Comparison of ENCODE assay signal across 9 cellular contexts in the genomic region with DNA sequence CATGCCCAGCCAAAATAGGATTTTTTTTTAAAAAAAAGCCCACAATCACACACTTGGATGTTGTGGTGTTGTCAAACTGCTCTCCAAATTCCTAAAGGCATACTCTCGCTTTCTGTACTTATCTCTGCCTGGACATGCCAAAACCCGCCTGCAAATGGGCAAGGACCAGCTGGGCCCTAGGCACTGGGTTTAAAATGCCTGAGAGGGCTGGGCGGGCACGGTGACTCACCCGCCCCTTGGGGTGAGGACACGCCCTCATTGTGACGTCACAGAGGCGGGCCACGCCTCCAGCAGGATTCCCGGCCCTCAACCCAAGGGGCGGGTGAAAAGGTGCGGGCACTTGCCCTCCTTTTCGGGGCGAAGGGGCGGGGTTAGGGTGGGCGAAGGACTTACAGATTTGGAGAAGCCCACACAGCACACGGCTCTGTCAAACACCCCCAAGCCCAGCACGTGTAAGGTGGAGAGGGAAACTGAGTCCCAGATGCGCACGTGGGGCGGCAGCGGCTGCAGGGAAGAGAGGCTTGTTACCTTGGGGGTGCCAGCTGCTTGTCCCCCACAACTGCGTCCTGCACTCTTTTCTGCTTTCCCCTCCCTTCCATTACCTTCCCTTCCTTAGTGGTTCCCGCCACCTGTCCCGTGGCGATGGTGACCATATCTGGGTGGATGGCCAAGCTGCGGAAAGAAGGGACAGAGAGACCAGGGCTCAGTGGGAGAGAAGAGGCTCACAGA. TPM values are rescaled to one million over a fixed set of nuclear protein-coding genes. Genes with fewer than 3 reads are reported as not detected.
DNase-seq lines count a peak whose midpoint lies in the region; ATAC-seq, FAIRE-seq and TF ChIP-seq lines count a peak whose summit lies in the region.
"Had no signal": no experiment of that assay in that cellular context is flagged by ENCODE, and none has a peak within 500 bp of the region (broad histone marks: within the 10 kb centered on the region; RNA-seq: fewer than 3 reads in every experiment).

No MANE protein-coding gene starts in this region.

- H3K9me3 ChIP-seq in H1 (ENCODE audit: insufficient read depth in 2 of 2, low read depth in 1 of 2, low read length in 1 of 2): no peaks in the 10 kb centered on the region

- H2BK120ac ChIP-seq in H1 (replicated peaks; ENCODE audit: low read depth, low read length): no peak overlapping the region

- peak overlapping the region; percentile 89 for H3K18ac ChIP-seq in H1 (ENCODE audit: extremely low read depth, low read length)

- H3K23me2 ChIP-seq in H1 (ENCODE audit: low read depth, low read length): peaks cover 4% of the 10 kb centered on the region; the same call in 1 of the 2 replicates

- H3K4ac ChIP-seq in H1 (replicated peaks; ENCODE audit: insufficient read length, low read depth, low read length): peak overlapping the region; percentile 3

- ATAC-seq in HG03108 (IDR thresholded peaks at IDR 0.05; ENCODE audit: unreplicated experiment): no peak
- ATAC-seq in GM19395 (IDR thresholded peaks at IDR 0.05; ENCODE audit: unreplicated experiment): no peak

- H3K4me1 Mint-ChIP-seq in type B pancreatic cell (ENCODE audit: unreplicated experiment): peaks cover 4% of the 10 kb centered on the region

- peak overlapping the region; percentile 85 for H2BK5ac ChIP-seq in H1 (ENCODE audit: low read depth, low read length)

- no peak overlapping the region for H4K5ac ChIP-seq in H1 (ENCODE audit: insufficient read length, low read depth, low read length)

- H3K14ac ChIP-seq in H1 (ENCODE audit: insufficient read length): no peak overlapping the region

- WGBS in H1 (ENCODE audit: extremely low coverage in 1 of 2, insufficient coverage in 1 of 2, insufficient read length in 1 of 2, insufficient replicate concordance in 2 of 2, low coverage in 1 of 2, low lambda C conversion rate in 2 of 2, missing lambda C conversion rate in 1 of 2), 2 experiments: 20% methylated on average over 26 of the region's 27 CpGs; no CpG with 5 or more reads in 1 of the 2 experiments

- H3K9ac ChIP-seq in H1 (replicated peaks in 1 of 4; ENCODE audit: extremely low read depth in 1 of 4, low read depth in 3 of 4, low read length in 3 of 4): peak overlapping the region in 1 of 4 experiments; percentile 29; a peak in 2 of 7 replicates
- H3K9ac ChIP-seq: KMS-11 had no signal

- peak overlapping the region; percentile 97; the same call in 1 of the 2 replicates for H2BK15ac ChIP-seq in H1 (ENCODE audit: low read length)

- POLR2A ChIA-PET in H1 (lab: Charles Lee; ENCODE audit: partially characterized antibody): interaction anchor here (0.6 to 10.3 kb wide), 6 partner anchors 9 to 29 kb away, joined by 3 to 119 read pairs (median 4); no protein-coding TSS in a partner anchor

- peak overlapping the region; percentile 7 for H4K8ac ChIP-seq in H1 (ENCODE audit: extremely low read depth, insufficient read depth, low read length)

- peak overlapping the region; percentile 60 to 77 for H3K4me2 ChIP-seq in H1 (ENCODE audit: insufficient read depth in 1 of 2, low read depth in 2 of 2, low read length in 2 of 2)
- H3K4me2 ChIP-seq: KMS-11 had no signal

- H2BK12ac ChIP-seq in H1 (ENCODE audit: low read depth, low read length): peak overlapping the region; percentile 94; the same call in 1 of the 2 replicates

- peak; percentile 81 for FAIRE-seq in H1 (lab: Jason Lieb, UNC)

- H3K27me3 Mint-ChIP-seq in type B pancreatic cell: no peaks in the 10 kb centered on the region

- H3K56ac ChIP-seq in H1 (replicated peaks; ENCODE audit: insufficient read length, low read depth, low read length): no peak overlapping the region

- no peak for TF ChIP-seq RAD21 in H1 (IDR thresholded peaks at IDR 0.05 in 1 of 2, conservative IDR thresholded peaks at IDR 0.05 in 1 of 2; ENCODE audit: low read depth in 2 of 2, low read length in 2 of 2)

- H3K4me3 ChIP-seq in H1 (ENCODE audit: extremely low read depth in 1 of 4, insufficient read depth in 2 of 4, low read depth in 3 of 4, low read length in 4 of 4): peak overlapping the region; percentile 22 to 50 (median 36); a peak in 7 of 8 replicates

- H3K4me1 ChIP-seq in H1 (replicated peaks in 1 of 4; ENCODE audit: control insufficient read depth in 3 of 4, insufficient read depth in 4 of 4, low read length in 3 of 4): peaks cover 0 to 8% (median 7%) of the 10 kb centered on the region in 4 experiments; a peak in 5 of 7 replicates

- H3K79me2 ChIP-seq in H1 (ENCODE audit: control insufficient read depth in 1 of 2, insufficient read depth in 2 of 2, low read length in 2 of 2): no peaks in the 10 kb centered on the region

- H3K36me3 Mint-ChIP-seq in type B pancreatic cell: peaks cover 4% of the 10 kb centered on the region

- TF ChIP-seq CTCF in H1 (IDR thresholded peaks at IDR 0.05; ENCODE audit: control extremely low read depth in 1 of 3, insufficient read depth in 1 of 3, low read depth in 1 of 3, low read length in 3 of 3) (no peak), type B pancreatic cell (conservative IDR thresholded peaks at IDR 0.05) (no peak)

- H4K91ac ChIP-seq in H1 (replicated peaks; ENCODE audit: insufficient read length, low read length): peak overlapping the region; percentile 6

- H3K9me3 Mint-ChIP-seq in type B pancreatic cell: no peaks in the 10 kb centered on the region

- DNase-seq in DMS79 treated with DMSO at 0.1 percent for 48 hours (lab: John Stamatoyannopoulos, UW): peak; percentile 63
- DNase-seq in NCI-H1105 treated with DMSO at 0.1 percent for 48 hours (lab: John Stamatoyannopoulos, UW): peak; percentile 87
- DNase-seq in activated CD4-positive, alpha-beta T cell treated with anti-CD3 and anti-CD28 coated beads for 4 hours: peak; percentile 33 to 51
- peak in 1 of 2 experiments; percentile 99 for DNase-seq in H1 (ENCODE audit: low read depth in 1 of 2, low spot score in 2 of 2)
- peak; percentile 23 for DNase-seq in medulla oblongata (ENCODE audit: extremely low spot score)
- DNase-seq in type B pancreatic cell (ENCODE audit: extremely low spot score, unreplicated experiment): peak; percentile 83

- no peak overlapping the region for H2BK20ac ChIP-seq in H1 (ENCODE audit: low read length)

- 0 out of 2 replicates have a peak overlapping the region, but pooled peaks have one; percentile 24 for H2AK5ac ChIP-seq in H1 (ENCODE audit: low read depth, low read length)

- H2AFZ ChIP-seq in H1 (ENCODE audit: low read length): peak overlapping the region; percentile 48; the same call in 1 of the 2 replicates

- H3K27ac Mint-ChIP-seq in type B pancreatic cell: peak overlapping the region; percentile 91

- CTCF ChIA-PET in H1 (lab: Charles Lee; ENCODE audit: partially characterized antibody): interaction anchor here (0.6 to 5.2 kb wide), 8 partner anchors 9 to 1612 kb away, joined by 3 to 36 read pairs (median 4); no protein-coding TSS in a partner anchor

- no peak overlapping the region for H3K23ac ChIP-seq in H1 (ENCODE audit: insufficient read length)

- no peak for TF ChIP-seq EP300 in H1 (IDR thresholded peaks at IDR 0.05; ENCODE audit: borderline replicate concordance in 1 of 2, low read depth in 2 of 2, low read length in 2 of 2)

- no peak; a peak in 1 of 3 replicates for TF ChIP-seq POLR2A in H1 (IDR thresholded peaks at IDR 0.05; ENCODE audit: control extremely low read depth in 1 of 2, low read depth in 2 of 2, low read length in 2 of 2)

- H4K20me1 ChIP-seq in H1 (replicated peaks in 1 of 2; ENCODE audit: control insufficient read depth in 1 of 2, insufficient read depth in 2 of 2, low read length in 2 of 2): no peaks in the 10 kb centered on the region

- H3K27me3 ChIP-seq in H1 (replicated peaks in 1 of 4; ENCODE audit: control insufficient read depth in 3 of 4, extremely low read depth in 1 of 4, insufficient read depth in 3 of 4, low read length in 3 of 4): no peaks in the 10 kb centered on the region

- no peak overlapping the region for H3K4me3 Mint-ChIP-seq in type B pancreatic cell

- H3K27ac ChIP-seq in H1 (ENCODE audit: low read depth, low read length): 0 out of 2 replicates have a peak overlapping the region, but pooled peaks have one; percentile 1
- H3K27ac ChIP-seq: KMS-11 had no signal

- 0 out of 8 replicates have a peak, but pooled peaks cover 0 to 4% (median 0%) of the 10 kb centered on the region in 4 experiments for H3K36me3 ChIP-seq in H1 (ENCODE audit: control insufficient read depth in 2 of 4, insufficient read depth in 4 of 4, low read length in 3 of 4)

- H3K79me1 ChIP-seq in H1 (ENCODE audit: low read depth, low read length): no peaks in the 10 kb centered on the region

RNA-seq across cellular contexts. Expression of a gene that starts 6.6 kb away (rescaled TPM):
- total RNA-seq in H1 (2021; fragmentation: NEBNext Ultra II Directional; extraction: Animal tissue kit (Norgen Biotek cat#: 25700)): 28.1 and 28.8 TPM in 2 replicates
- polyA plus RNA-seq in H1 (2011; rRNA removed): 29.4 and 45.4 TPM in 2 replicates
- 41.5 TPM for polyA plus RNA-seq in H1 (2011; cell fraction: cytosol; rRNA removed)
- polyA plus RNA-seq in H1 (2011; cell fraction: nucleus; rRNA removed): 135 TPM
- polyA plus RNA-seq in H1 (2012, experiment 1 of 2): 36.7 to 46.1 TPM (median 43.1 TPM) in 4 replicates
- 23.6 TPM for polyA plus RNA-seq in H1 (2012, experiment 2 of 2)
- 14.5 TPM for polyA plus RNA-seq in H1 (2013, experiment 1 of 2)
- 13.1 TPM for polyA plus RNA-seq in H1 (2013, experiment 2 of 2)
- 31.1 and 51.6 TPM in 2 replicates for polyA minus RNA-seq in H1 (2011; rRNA and poly(A)+ RNA removed)
- 33.6 TPM for polyA minus RNA-seq in H1 (2011; cell fraction: cytosol; rRNA and poly(A)+ RNA removed)
- polyA minus RNA-seq in H1 (2011; cell fraction: nucleus; rRNA and poly(A)+ RNA removed): 36.1 TPM
- total RNA-seq in type B pancreatic cell (ENCODE audit: low replicate concordance): 46.9 and 61.4 TPM in 2 replicates

RNA-seq across cellular contexts. Expression of a gene that starts 30.6 kb away (rescaled TPM):
- total RNA-seq in H1 (2021; fragmentation: NEBNext Ultra II Directional; extraction: Animal tissue kit (Norgen Biotek cat#: 25700)): 0.19 TPM in 1 of 2 replicates, not detected in the other
- 0.39 and 0.41 TPM in 2 replicates for polyA plus RNA-seq in H1 (2011; rRNA removed)
- polyA plus RNA-seq in H1 (2011; cell fraction: cytosol; rRNA removed): 0.16 TPM
- polyA plus RNA-seq in H1 (2011; cell fraction: nucleus; rRNA removed): 0.20 TPM
- polyA plus RNA-seq in H1 (2012, experiment 1 of 2): 0.13 to 0.51 TPM (median 0.21 TPM) in 4 replicates
- 0.29 TPM for polyA plus RNA-seq in H1 (2012, experiment 2 of 2)
- polyA plus RNA-seq in H1 (2013, experiment 1 of 2): 0.20 TPM
- 0.13 TPM for polyA plus RNA-seq in H1 (2013, experiment 2 of 2)
- 0.06 TPM in 1 of 2 replicates, not detected in the other for polyA minus RNA-seq in H1 (2011; rRNA and poly(A)+ RNA removed)
- not detected for polyA minus RNA-seq in H1 (2011; cell fraction: cytosol; rRNA and poly(A)+ RNA removed)
- not detected for polyA minus RNA-seq in H1 (2011; cell fraction: nucleus; rRNA and poly(A)+ RNA removed)
- not detected in 2 replicates for total RNA-seq in type B pancreatic cell (ENCODE audit: low replicate concordance)

RNA-seq across cellular contexts. Expression of a gene that starts 35.4 kb away (rescaled TPM):
- total RNA-seq in H1 (2021; fragmentation: NEBNext Ultra II Directional; extraction: Animal tissue kit (Norgen Biotek cat#: 25700)): 0.54 and 1.3 TPM in 2 replicates
- polyA plus RNA-seq in H1 (2011; rRNA removed): 0.42 and 1.0 TPM in 2 replicates
- polyA plus RNA-seq in H1 (2011; cell fraction: cytosol; rRNA removed): 1.0 TPM
- 4.3 TPM for polyA plus RNA-seq in H1 (2011; cell fraction: nucleus; rRNA removed)
- 0.80 to 1.7 TPM (median 1.1 TPM) in 4 replicates for polyA plus RNA-seq in H1 (2012, experiment 1 of 2)
- 0.50 TPM for polyA plus RNA-seq in H1 (2012, experiment 2 of 2)
- polyA plus RNA-seq in H1 (2013, experiment 1 of 2): 0.57 TPM
- polyA plus RNA-seq in H1 (2013, experiment 2 of 2): 0.74 TPM
- polyA minus RNA-seq in H1 (2011; rRNA and poly(A)+ RNA removed): 0.46 and 1.5 TPM in 2 replicates
- polyA minus RNA-seq in H1 (2011; cell fraction: cytosol; rRNA and poly(A)+ RNA removed): not detected
- 1.9 TPM for polyA minus RNA-seq in H1 (2011; cell fraction: nucleus; rRNA and poly(A)+ RNA removed)
- total RNA-seq in type B pancreatic cell (ENCODE audit: low replicate concordance): 8.0 and 9.1 TPM in 2 replicates

RNA-seq across cellular contexts. Expression of a gene that starts 48.0 kb away (rescaled TPM):
- 12.8 and 14.5 TPM in 2 replicates for total RNA-seq in H1 (2021; fragmentation: NEBNext Ultra II Directional; extraction: Animal tissue kit (Norgen Biotek cat#: 25700))
- 12.5 and 16.4 TPM in 2 replicates for polyA plus RNA-seq in H1 (2011; rRNA removed)
- 13.9 TPM for polyA plus RNA-seq in H1 (2011; cell fraction: cytosol; rRNA removed)
- polyA plus RNA-seq in H1 (2011; cell fraction: nucleus; rRNA removed): 10.4 TPM
- polyA plus RNA-seq in H1 (2012, experiment 1 of 2): 6.7 to 9.3 TPM (median 7.6 TPM) in 4 replicates
- polyA plus RNA-seq in H1 (2012, experiment 2 of 2): 6.9 TPM
- 4.9 TPM for polyA plus RNA-seq in H1 (2013, experiment 1 of 2)
- 5.3 TPM for polyA plus RNA-seq in H1 (2013, experiment 2 of 2)
- 15.0 and 16.7 TPM in 2 replicates for polyA minus RNA-seq in H1 (2011; rRNA and poly(A)+ RNA removed)
- 5.0 TPM for polyA minus RNA-seq in H1 (2011; cell fraction: cytosol; rRNA and poly(A)+ RNA removed)
- polyA minus RNA-seq in H1 (2011; cell fraction: nucleus; rRNA and poly(A)+ RNA removed): 5.8 TPM
- total RNA-seq in type B pancreatic cell (ENCODE audit: low replicate concordance): 10.1 and 16.2 TPM in 2 replicates

RNA-seq across cellular contexts. Expression of a gene that starts 59.1 kb away (rescaled TPM):
- total RNA-seq in H1 (2021; fragmentation: NEBNext Ultra II Directional; extraction: Animal tissue kit (Norgen Biotek cat#: 25700)): 759 and 761 TPM in 2 replicates
- polyA plus RNA-seq in H1 (2011; rRNA removed): 493 and 645 TPM in 2 replicates
- 908 TPM for polyA plus RNA-seq in H1 (2011; cell fraction: cytosol; rRNA removed)
- polyA plus RNA-seq in H1 (2011; cell fraction: nucleus; rRNA removed): 511 TPM
- polyA plus RNA-seq in H1 (2012, experiment 1 of 2): 587 to 956 TPM (median 875 TPM) in 4 replicates
- 702 TPM for polyA plus RNA-seq in H1 (2012, experiment 2 of 2)
- 2,416 TPM for polyA plus RNA-seq in H1 (2013, experiment 1 of 2)
- polyA plus RNA-seq in H1 (2013, experiment 2 of 2): 2,457 TPM
- polyA minus RNA-seq in H1 (2011; rRNA and poly(A)+ RNA removed): 127 and 148 TPM in 2 replicates
- 123 TPM for polyA minus RNA-seq in H1 (2011; cell fraction: cytosol; rRNA and poly(A)+ RNA removed)
- 192 TPM for polyA minus RNA-seq in H1 (2011; cell fraction: nucleus; rRNA and poly(A)+ RNA removed)
- total RNA-seq in type B pancreatic cell (ENCODE audit: low replicate concordance): 397 and 471 TPM in 2 replicates
